Comparison of ENCODE assay signal across 1 cellular context in the genomic region with DNA sequence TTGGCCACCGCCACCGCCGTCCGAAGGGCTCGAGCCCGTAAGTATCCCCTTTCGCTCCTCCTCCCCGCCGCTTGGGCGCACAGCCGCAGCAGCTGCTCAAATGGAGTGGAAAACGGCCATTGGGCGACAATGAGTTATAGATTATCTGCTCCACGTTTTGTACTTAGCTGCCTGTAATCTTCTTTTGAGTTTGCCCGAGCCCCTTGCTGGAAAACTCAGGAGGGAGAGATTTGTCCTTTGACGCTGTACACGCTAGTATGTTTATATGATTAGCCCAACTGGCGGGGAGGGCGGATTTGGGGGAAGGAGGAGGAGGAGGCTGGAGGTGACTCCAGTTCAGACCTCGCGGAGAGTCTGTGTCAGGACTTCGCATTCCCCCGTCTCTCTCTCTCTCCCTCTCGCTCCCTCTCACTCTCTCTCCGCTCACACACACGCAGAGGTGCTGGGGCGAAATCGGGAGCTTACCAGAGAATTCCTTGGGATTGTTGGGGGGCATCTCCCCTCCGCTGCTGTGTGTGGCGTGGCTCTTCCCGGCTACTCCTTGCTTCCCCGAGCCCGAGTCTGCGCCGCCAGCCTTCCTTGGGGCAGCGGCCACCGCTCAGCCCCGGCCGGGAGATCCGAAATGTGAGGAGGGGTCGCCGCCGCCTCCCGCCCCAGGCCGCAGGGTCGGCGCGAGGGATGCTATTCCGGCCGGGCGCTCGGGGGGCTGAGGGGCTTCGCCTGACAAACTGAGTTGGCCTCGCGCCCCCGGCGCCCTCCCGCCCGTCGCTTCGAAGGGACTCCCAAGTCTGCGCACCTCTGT.
A peak's percentile ranks its signal among the peaks of the same experiment; 100 is the strongest.
TF ChIP-seq lines count a peak whose summit lies in the region.

No MANE protein-coding gene starts in this region.

TF ChIP-seq in WTC11, 78 proteins besides CTCF, POLR2A, EP300 and RAD21 (continued from another document and continues in another):
- TF ChIP-seq, protein P1, sequence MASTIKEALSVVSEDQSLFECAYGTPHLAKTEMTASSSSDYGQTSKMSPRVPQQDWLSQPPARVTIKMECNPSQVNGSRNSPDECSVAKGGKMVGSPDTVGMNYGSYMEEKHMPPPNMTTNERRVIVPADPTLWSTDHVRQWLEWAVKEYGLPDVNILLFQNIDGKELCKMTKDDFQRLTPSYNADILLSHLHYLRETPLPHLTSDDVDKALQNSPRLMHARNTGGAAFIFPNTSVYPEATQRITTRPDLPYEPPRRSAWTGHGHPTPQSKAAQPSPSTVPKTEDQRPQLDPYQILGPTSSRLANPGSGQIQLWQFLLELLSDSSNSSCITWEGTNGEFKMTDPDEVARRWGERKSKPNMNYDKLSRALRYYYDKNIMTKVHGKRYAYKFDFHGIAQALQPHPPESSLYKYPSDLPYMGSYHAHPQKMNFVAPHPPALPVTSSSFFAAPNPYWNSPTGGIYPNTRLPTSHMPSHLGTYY (CRISPR knock-in tag; IDR thresholded peaks at IDR 0.05) = no peak
- no peak for TF ChIP-seq EMX1 (CRISPR knock-in tag; IDR thresholded peaks at IDR 0.05)
- no peak for TF ChIP-seq OVOL2 (CRISPR knock-in tag; IDR thresholded peaks at IDR 0.05; ENCODE audit: borderline replicate concordance)
- TF ChIP-seq, protein P2, sequence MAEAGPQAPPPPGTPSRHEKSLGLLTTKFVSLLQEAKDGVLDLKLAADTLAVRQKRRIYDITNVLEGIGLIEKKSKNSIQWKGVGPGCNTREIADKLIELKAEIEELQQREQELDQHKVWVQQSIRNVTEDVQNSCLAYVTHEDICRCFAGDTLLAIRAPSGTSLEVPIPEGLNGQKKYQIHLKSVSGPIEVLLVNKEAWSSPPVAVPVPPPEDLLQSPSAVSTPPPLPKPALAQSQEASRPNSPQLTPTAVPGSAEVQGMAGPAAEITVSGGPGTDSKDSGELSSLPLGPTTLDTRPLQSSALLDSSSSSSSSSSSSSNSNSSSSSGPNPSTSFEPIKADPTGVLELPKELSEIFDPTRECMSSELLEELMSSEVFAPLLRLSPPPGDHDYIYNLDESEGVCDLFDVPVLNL (CRISPR knock-in tag; IDR thresholded peaks at IDR 0.05; ENCODE audit: borderline replicate concordance, low read depth) = no peak
- TF ChIP-seq FOXP1 (CRISPR knock-in tag; IDR thresholded peaks at IDR 0.05; ENCODE audit: borderline replicate concordance) = no peak; the same call in 1 of the 2 replicates
- TF ChIP-seq ATF2 (CRISPR knock-in tag; IDR thresholded peaks at IDR 0.05; ENCODE audit: borderline replicate concordance, low read depth) = no peak
- TF ChIP-seq NFE2L1 (CRISPR knock-in tag; IDR thresholded peaks at IDR 0.05) = peak; percentile 73; the same call in 1 of the 2 replicates
- TF ChIP-seq, protein P3, sequence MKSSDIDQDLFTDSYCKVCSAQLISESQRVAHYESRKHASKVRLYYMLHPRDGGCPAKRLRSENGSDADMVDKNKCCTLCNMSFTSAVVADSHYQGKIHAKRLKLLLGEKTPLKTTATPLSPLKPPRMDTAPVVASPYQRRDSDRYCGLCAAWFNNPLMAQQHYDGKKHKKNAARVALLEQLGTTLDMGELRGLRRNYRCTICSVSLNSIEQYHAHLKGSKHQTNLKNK (CRISPR knock-in tag; IDR thresholded peaks at IDR 0.05) = no peak
- TF ChIP-seq ZNF138 (CRISPR knock-in tag; conservative IDR thresholded peaks at IDR 0.05) = no peak; the same call in 1 of the 2 replicates
- no peak for TF ChIP-seq ZNF416 (CRISPR knock-in tag; IDR thresholded peaks at IDR 0.05)
- TF ChIP-seq TEAD1 (CRISPR knock-in tag; IDR thresholded peaks at IDR 0.05) = no peak
- 0 out of 2 replicates have a peak, but pooled peaks have one; percentile 66 for TF ChIP-seq MYBL2 (CRISPR knock-in tag; IDR thresholded peaks at IDR 0.05)
- no peak for TF ChIP-seq E2F1 (CRISPR knock-in tag; IDR thresholded peaks at IDR 0.05)
- no peak for TF ChIP-seq NR2C2 (CRISPR knock-in tag; IDR thresholded peaks at IDR 0.05)
- no peak for TF ChIP-seq ZNF317 (CRISPR knock-in tag; IDR thresholded peaks at IDR 0.05; ENCODE audit: borderline replicate concordance, low read depth)
- TF ChIP-seq, protein P4, sequence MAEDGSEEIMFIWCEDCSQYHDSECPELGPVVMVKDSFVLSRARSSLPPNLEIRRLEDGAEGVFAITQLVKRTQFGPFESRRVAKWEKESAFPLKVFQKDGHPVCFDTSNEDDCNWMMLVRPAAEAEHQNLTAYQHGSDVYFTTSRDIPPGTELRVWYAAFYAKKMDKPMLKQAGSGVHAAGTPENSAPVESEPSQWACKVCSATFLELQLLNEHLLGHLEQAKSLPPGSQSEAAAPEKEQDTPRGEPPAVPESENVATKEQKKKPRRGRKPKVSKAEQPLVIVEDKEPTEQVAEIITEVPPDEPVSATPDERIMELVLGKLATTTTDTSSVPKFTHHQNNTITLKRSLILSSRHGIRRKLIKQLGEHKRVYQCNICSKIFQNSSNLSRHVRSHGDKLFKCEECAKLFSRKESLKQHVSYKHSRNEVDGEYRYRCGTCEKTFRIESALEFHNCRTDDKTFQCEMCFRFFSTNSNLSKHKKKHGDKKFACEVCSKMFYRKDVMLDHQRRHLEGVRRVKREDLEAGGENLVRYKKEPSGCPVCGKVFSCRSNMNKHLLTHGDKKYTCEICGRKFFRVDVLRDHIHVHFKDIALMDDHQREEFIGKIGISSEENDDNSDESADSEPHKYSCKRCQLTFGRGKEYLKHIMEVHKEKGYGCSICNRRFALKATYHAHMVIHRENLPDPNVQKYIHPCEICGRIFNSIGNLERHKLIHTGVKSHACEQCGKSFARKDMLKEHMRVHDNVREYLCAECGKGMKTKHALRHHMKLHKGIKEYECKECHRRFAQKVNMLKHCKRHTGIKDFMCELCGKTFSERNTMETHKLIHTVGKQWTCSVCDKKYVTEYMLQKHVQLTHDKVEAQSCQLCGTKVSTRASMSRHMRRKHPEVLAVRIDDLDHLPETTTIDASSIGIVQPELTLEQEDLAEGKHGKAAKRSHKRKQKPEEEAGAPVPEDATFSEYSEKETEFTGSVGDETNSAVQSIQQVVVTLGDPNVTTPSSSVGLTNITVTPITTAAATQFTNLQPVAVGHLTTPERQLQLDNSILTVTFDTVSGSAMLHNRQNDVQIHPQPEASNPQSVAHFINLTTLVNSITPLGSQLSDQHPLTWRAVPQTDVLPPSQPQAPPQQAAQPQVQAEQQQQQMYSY (CRISPR knock-in tag; IDR thresholded peaks at IDR 0.05) = peak; percentile 99
- TF ChIP-seq, protein P5, sequence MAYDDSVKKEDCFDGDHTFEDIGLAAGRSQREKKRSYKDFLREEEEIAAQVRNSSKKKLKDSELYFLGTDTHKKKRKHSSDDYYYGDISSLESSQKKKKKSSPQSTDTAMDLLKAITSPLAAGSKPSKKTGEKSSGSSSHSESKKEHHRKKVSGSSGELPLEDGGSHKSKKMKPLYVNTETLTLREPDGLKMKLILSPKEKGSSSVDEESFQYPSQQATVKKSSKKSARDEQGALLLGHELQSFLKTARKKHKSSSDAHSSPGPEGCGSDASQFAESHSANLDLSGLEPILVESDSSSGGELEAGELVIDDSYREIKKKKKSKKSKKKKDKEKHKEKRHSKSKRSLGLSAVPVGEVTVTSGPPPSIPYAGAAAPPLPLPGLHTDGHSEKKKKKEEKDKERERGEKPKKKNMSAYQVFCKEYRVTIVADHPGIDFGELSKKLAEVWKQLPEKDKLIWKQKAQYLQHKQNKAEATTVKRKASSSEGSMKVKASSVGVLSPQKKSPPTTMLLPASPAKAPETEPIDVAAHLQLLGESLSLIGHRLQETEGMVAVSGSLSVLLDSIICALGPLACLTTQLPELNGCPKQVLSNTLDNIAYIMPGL (CRISPR knock-in tag; IDR thresholded peaks at IDR 0.05) = peak; percentile 44; the same call in 1 of the 2 replicates
- no peak for TF ChIP-seq CREB1 (CRISPR knock-in tag; IDR thresholded peaks at IDR 0.05)
- TF ChIP-seq CREM (CRISPR knock-in tag; IDR thresholded peaks at IDR 0.05) = 0 out of 2 replicates have a peak, but pooled peaks have one; percentile 12
- TF ChIP-seq ETV6 (CRISPR knock-in tag; IDR thresholded peaks at IDR 0.05) = no peak
- TF ChIP-seq ARID4B (CRISPR knock-in tag; IDR thresholded peaks at IDR 0.05; ENCODE audit: borderline replicate concordance) = no peak
- no peak for TF ChIP-seq NFYB (CRISPR knock-in tag; conservative IDR thresholded peaks at IDR 0.05; ENCODE audit: low read depth)
- TF ChIP-seq, protein P6, sequence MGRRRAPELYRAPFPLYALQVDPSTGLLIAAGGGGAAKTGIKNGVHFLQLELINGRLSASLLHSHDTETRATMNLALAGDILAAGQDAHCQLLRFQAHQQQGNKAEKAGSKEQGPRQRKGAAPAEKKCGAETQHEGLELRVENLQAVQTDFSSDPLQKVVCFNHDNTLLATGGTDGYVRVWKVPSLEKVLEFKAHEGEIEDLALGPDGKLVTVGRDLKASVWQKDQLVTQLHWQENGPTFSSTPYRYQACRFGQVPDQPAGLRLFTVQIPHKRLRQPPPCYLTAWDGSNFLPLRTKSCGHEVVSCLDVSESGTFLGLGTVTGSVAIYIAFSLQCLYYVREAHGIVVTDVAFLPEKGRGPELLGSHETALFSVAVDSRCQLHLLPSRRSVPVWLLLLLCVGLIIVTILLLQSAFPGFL (CRISPR knock-in tag; IDR thresholded peaks at IDR 0.05; ENCODE audit: borderline replicate concordance) = no peak
- TF ChIP-seq IRF2 (CRISPR knock-in tag; IDR thresholded peaks at IDR 0.05; ENCODE audit: borderline replicate concordance, low read depth) = no peak
- no peak for TF ChIP-seq MLX (CRISPR knock-in tag; IDR thresholded peaks at IDR 0.05)
- TF ChIP-seq SOX15 (CRISPR knock-in tag; IDR thresholded peaks at IDR 0.05) = no peak
- no peak for TF ChIP-seq MXD4 (CRISPR knock-in tag; IDR thresholded peaks at IDR 0.05; ENCODE audit: borderline replicate concordance)
- no peak for TF ChIP-seq PRRX2 (CRISPR knock-in tag; IDR thresholded peaks at IDR 0.05)
- TF ChIP-seq FOXJ3 (CRISPR knock-in tag; IDR thresholded peaks at IDR 0.05; ENCODE audit: borderline replicate concordance) = no peak
- TF ChIP-seq, protein P7, sequence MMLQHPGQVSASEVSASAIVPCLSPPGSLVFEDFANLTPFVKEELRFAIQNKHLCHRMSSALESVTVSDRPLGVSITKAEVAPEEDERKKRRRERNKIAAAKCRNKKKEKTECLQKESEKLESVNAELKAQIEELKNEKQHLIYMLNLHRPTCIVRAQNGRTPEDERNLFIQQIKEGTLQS (CRISPR knock-in tag; conservative IDR thresholded peaks at IDR 0.05) = no peak
- no peak for TF ChIP-seq ZNF121 (CRISPR knock-in tag; IDR thresholded peaks at IDR 0.05)
